Comparison of ENCODE assay signal across 13 cellular contexts in the genomic region with DNA sequence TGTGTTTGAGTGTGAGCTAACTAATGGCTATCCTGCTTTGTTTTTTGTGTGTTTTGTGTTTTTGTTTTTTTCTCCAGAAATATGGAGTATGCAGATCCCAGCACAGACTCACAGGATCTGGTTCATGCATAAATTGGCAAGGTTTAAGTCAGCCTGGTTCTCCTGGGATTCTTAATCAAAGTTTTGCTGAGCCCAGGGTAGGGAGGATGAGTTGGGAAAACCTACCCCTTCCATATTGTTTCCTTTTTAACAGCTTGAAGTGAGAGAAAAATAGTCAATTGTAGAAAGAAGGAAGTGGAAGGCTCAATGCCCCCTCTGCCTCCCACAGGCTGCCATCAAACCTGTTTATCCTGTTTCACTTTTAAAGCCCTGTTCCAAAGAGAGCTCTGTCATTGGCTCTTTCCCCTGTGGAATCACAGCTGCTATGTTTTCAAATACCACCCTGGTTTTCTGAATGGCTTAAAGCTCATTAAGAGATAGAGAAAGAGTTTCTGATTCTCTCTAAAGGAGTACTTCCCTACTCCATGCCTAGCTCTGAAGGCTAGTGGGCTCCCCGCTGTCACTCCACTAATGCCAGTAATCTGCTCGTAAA. TPM values are rescaled to one million over a fixed set of nuclear protein-coding genes. Genes with fewer than 3 reads are reported as not detected.
A peak's percentile ranks its signal among the peaks of the same experiment; 100 is the strongest.
DNase-seq lines count a peak whose midpoint lies in the region; ATAC-seq and TF ChIP-seq lines count a peak whose summit lies in the region.
"Had no signal": no experiment of that assay in that cellular context is flagged by ENCODE, and none has a peak within 500 bp of the region (broad histone marks: within the 10 kb centered on the region; RNA-seq: fewer than 3 reads in every experiment).

No MANE protein-coding gene starts in this region.

- H3K4me1 ChIP-seq in smooth muscle cell (ENCODE audit: low read depth): peaks cover 6% of the 10 kb centered on the region

- H3K36me3 ChIP-seq in smooth muscle cell (ENCODE audit: low read depth): no peaks in the 10 kb centered on the region

- H3K9ac ChIP-seq in smooth muscle cell (ENCODE audit: low read depth): no peak overlapping the region

- DNase-seq in NCI-H146 (lab: John Stamatoyannopoulos, UW) (peak; percentile 21), NCI-H146 treated with DMSO at 0.1 percent for 48 hours (lab: John Stamatoyannopoulos, UW; ENCODE audit: unreplicated experiment) (no peak), NCI-H748 (lab: John Stamatoyannopoulos, UW; ENCODE audit: unreplicated experiment) (peak; percentile 89), iPS-NIHi11 (ENCODE audit: low spot score) (peak; percentile 40), smooth muscle cell (lab: John Stamatoyannopoulos, UW; ENCODE audit: unreplicated experiment) (no peak)
- DNase-seq in activated T-cell treated with anti-CD3 and anti-CD28 coated beads, Interleukin-2, amount 50 U/mL, for 1 hour: no peak
- DNase-seq: 8988T; activated T-cell treated with anti-CD3 and anti-CD28 coated beads, Interleukin-2, amount 50 U/mL, for 72 hours; CD4-positive, alpha-beta T cell had no signal

- 64% methylated on average over 2 of the region's 2 CpGs for WGBS in smooth muscle cell (ENCODE audit: low lambda C conversion rate)

- TF ChIP-seq CTCF in smooth muscle cell (IDR thresholded peaks at IDR 0.05; ENCODE audit: borderline replicate concordance, insufficient read depth, poor library complexity, severe bottlenecking): no peak

- ATAC-seq in GM21367 (IDR thresholded peaks at IDR 0.05; ENCODE audit: unreplicated experiment): no peak
- ATAC-seq in HG03460 (IDR thresholded peaks at IDR 0.05; ENCODE audit: unreplicated experiment): no peak
- ATAC-seq: activated T-cell treated with anti-CD3 and anti-CD28 coated beads, Interleukin-2, amount 50 U/mL, for 72 hours had no signal

- H2AFZ ChIP-seq in smooth muscle cell (ENCODE audit: low read depth): no peak overlapping the region

- no peaks in the 10 kb centered on the region for H3K9me3 ChIP-seq in smooth muscle cell (replicated peaks; ENCODE audit: low read depth)

- no peaks in the 10 kb centered on the region for H3K79me2 ChIP-seq in smooth muscle cell (ENCODE audit: low read depth)

- no peaks in the 10 kb centered on the region for H4K20me1 ChIP-seq in smooth muscle cell (ENCODE audit: low read depth)

- H3K4me3 ChIP-seq in smooth muscle cell: no peak overlapping the region
- H3K4me3 ChIP-seq: lung, skin epidermis had no signal

- peak overlapping the region; percentile 31 for H3K4me2 ChIP-seq in smooth muscle cell

- H3K27ac ChIP-seq in smooth muscle cell (ENCODE audit: low read depth): no peak overlapping the region
- H3K27ac ChIP-seq: skin epidermis had no signal

- no peaks in the 10 kb centered on the region for H3F3A ChIP-seq in smooth muscle cell (ENCODE audit: low read depth)

- no peaks in the 10 kb centered on the region for H3K27me3 ChIP-seq in smooth muscle cell (ENCODE audit: low read depth)

RNA-seq across cellular contexts. Expression of a gene that starts 23.4 kb away (rescaled TPM):
- total RNA-seq in smooth muscle cell: 161 and 167 TPM in 2 replicates
- polyA plus RNA-seq in smooth muscle cell: 158 and 161 TPM in 2 replicates

Comparison
In these comparisons a context has a peak if more than half of its experiments do, and no peak if none do; other contexts are left out.
1. DNase-seq: peak in NCI-H146 (single experiment), NCI-H748 (single experiment) and iPS-NIHi11 (single experiment); none in NCI-H146 treated with DMSO at 0.1 percent for 48 hours (single experiment), smooth muscle cell (single experiment) and activated T-cell treated with anti-CD3 and anti-CD28 coated beads, Interleukin-2, amount 50 U/mL, for 1 hour (single experiment).